In genomic region chr1:54982739-54983138, GRCh38 we compare ENCODE assay signal across 19 cellular contexts. TPM values are rescaled to one million over a fixed set of nuclear protein-coding genes. Genes with fewer than 3 reads are reported as not detected.
A peak's percentile ranks its signal among the peaks of the same experiment; 100 is the strongest.
DNase-seq lines count a peak whose midpoint lies in the region; ATAC-seq, FAIRE-seq and TF ChIP-seq lines count a peak whose summit lies in the region.
"Had no signal": no experiment of that assay in that cellular context is flagged by ENCODE, and none has a peak within 500 bp of the region (broad histone marks: within the 10 kb centered on the region; RNA-seq: fewer than 3 reads in every experiment).

No MANE protein-coding gene starts in this region.

- H3K9me3 ChIP-seq in Caco-2 (no peaks in the 10 kb centered on the region), K562 (replicated peaks; ENCODE audit: control insufficient read depth, insufficient read depth, low read depth, low read length) (no peaks in the 10 kb centered on the region)
- H3K9me3 ChIP-seq: right lobe of liver had no signal

- in situ Hi-C loops in K562 (cut with MboI): no loop called here
- in situ Hi-C loops in brain microvascular endothelial cell (cut with HindIII; ENCODE audit: low pct_ligation_motif_present, low sequenced_read_pairs): no loop called here

- H3K27me3 ChIP-seq in Caco-2 (replicated peaks; ENCODE audit: control insufficient read depth, insufficient read depth, low read length) (no peaks in the 10 kb centered on the region), K562 (ENCODE audit: control insufficient read depth in 2 of 2, insufficient read depth in 2 of 2, low read length in 2 of 2) (peaks cover 29 to 69% of the 10 kb centered on the region in 2 experiments), brain microvascular endothelial cell (replicated peaks) (peaks cover 26% of the 10 kb centered on the region)
- H3K27me3 ChIP-seq: right lobe of liver had no signal

- CTCF ChIA-PET in Caco-2 (lab: Charles Lee): no interaction called here
- CTCF ChIA-PET in K562 (lab: Yijun Ruan, JAX; ENCODE audit: low intra/inter-chr PET ratio): no interaction called here
- CTCF ChIA-PET in GM10248 (lab: Yijun Ruan, JAX): interaction anchor here (24.6 kb wide), 1 partner anchor 37 kb away, joined by 609 read pairs; no protein-coding TSS in a partner anchor

- H3K4me1 ChIP-seq in Caco-2: no peaks in the 10 kb centered on the region
- H3K4me1 ChIP-seq in K562 (replicated peaks in 1 of 2; ENCODE audit: control insufficient read depth in 2 of 2, insufficient read depth in 2 of 2, low read length in 2 of 2): peaks cover 0 to 14% of the 10 kb centered on the region in 2 experiments; a peak in 2 of 5 replicates

- no peak overlapping the region for H3K4me2 ChIP-seq in K562 (ENCODE audit: insufficient read depth, low read length)

- POLR2A ChIA-PET in Caco-2 (lab: Charles Lee) (no interaction called here), K562 (lab: Yijun Ruan, JAX) (interaction anchor here (0.6 kb wide), 1 partner anchor 25 kb away, joined by 3 read pairs; no protein-coding TSS in a partner anchor), GM10248 (lab: Yijun Ruan, JAX) (no interaction called here)

- BruUV-seq in Caco-2 (replicated peaks; lab: Mats Ljungman, UMichigan): no TSS peak
- BruUV-seq in K562 (replicated peaks; lab: Mats Ljungman, UMichigan): no TSS peak

- peaks cover 5% of the 10 kb centered on the region; the same call in 1 of the 2 replicates for H4K20me1 ChIP-seq in K562 (replicated peaks; ENCODE audit: control insufficient read depth, insufficient read depth, low read length)

- intact Hi-C loops in Caco-2 (cut with micrococcal nuclease; ENCODE audit: unreplicated experiment): no loop called here
- intact Hi-C loops in K562 (cut with micrococcal nuclease): no loop called here

- TF ChIP-seq POLR2A in K562 (conservative IDR thresholded peaks at IDR 0.05): no peak

- H3K79me2 ChIP-seq in K562 (ENCODE audit: control insufficient read depth, insufficient read depth, low read length): no peaks in the 10 kb centered on the region

- DNase-seq in Caco-2 (no peak), NAMALWA (ENCODE audit: low spot score) (peak; percentile 45), NCI-H345 (lab: John Stamatoyannopoulos, UW) (peak; percentile 92), K562 (ENCODE audit: extremely low read depth in 1 of 4, low spot score in 3 of 4) (peak in 1 of 4 experiments; percentile 33), GM10248 (ENCODE audit: extremely low spot score) (no peak), brain microvascular endothelial cell (no peak)
- DNase-seq: activated CD4-positive, alpha-beta T cell treated with anti-CD3 and anti-CD28 coated beads, Interleukin-2, amount 50 U/mL, for 1 hour; GF-D8; HCEC 1CT; stimulated activated naive B cell treated with anti-CD40 and anti-IgM and Interleukin-4, amounts not matched to agents 10 μg/mL and 1 μg/mL and 100 μg/mL, for 72 hours; T-helper 17 cell had no signal

- peak; percentile 5 to 6 for TF ChIP-seq CTCF in Caco-2 (IDR thresholded peaks at IDR 0.05; ENCODE audit: insufficient read depth in 1 of 2, low read depth in 1 of 2, low read length in 1 of 2, severe bottlenecking in 1 of 2, unreplicated experiment in 1 of 2)
- peak; percentile 26 to 69 (median 33); a peak in 5 of 6 replicates for TF ChIP-seq CTCF in K562 (IDR thresholded peaks at IDR 0.05 in 2 of 3, conservative IDR thresholded peaks at IDR 0.05 in 1 of 3; ENCODE audit: insufficient read depth in 2 of 3, low read depth in 1 of 3, low read length in 3 of 3)
- TF ChIP-seq CTCF in GM10248 (IDR thresholded peaks at IDR 0.05; ENCODE audit: control extremely low read depth, extremely low read depth, low read depth, missing control alignments): no peak
- no peak for TF ChIP-seq CTCF in brain microvascular endothelial cell (IDR thresholded peaks at IDR 0.05; ENCODE audit: low read depth, low read length, missing control alignments)

- no peak for FAIRE-seq in K562 (lab: Jason Lieb, UNC)

- H3K9me1 ChIP-seq in K562 (ENCODE audit: control insufficient read depth, insufficient read depth, low read length): no peaks in the 10 kb centered on the region

- H2AFZ ChIP-seq in K562 (ENCODE audit: low read depth, low read length): no peak overlapping the region

- no peaks in the 10 kb centered on the region for H3K36me3 Mint-ChIP-seq in Caco-2 (ENCODE audit: insufficient read depth, unreplicated experiment)
- H3K36me3 Mint-ChIP-seq: stimulated activated naive B cell treated with anti-CD40 and anti-IgM and Interleukin-4, amounts not matched to agents 10 μg/mL and 1 μg/mL and 100 μg/mL, for 72 hours had no signal

- no peak for TF ChIP-seq RAD21 in K562 (CRISPR knock-in tag; conservative IDR thresholded peaks at IDR 0.05 in 1 of 2, IDR thresholded peaks at IDR 0.05 in 1 of 2)

- no peak overlapping the region for H3K4me3 Mint-ChIP-seq in Caco-2 (ENCODE audit: unreplicated experiment)
- H3K4me3 Mint-ChIP-seq: nephron; stimulated activated naive B cell treated with anti-CD40 and anti-IgM and Interleukin-4, amounts not matched to agents 10 μg/mL and 1 μg/mL and 100 μg/mL, for 72 hours; T-helper 17 cell had no signal

- H3K4me3 ChIP-seq in Caco-2 (ENCODE audit: low read depth, low read length): no peak overlapping the region
- no peak overlapping the region for H3K4me3 ChIP-seq in K562
- H3K4me3 ChIP-seq in brain microvascular endothelial cell (ENCODE audit: low read depth, low read length): no peak overlapping the region
- H3K4me3 ChIP-seq: right lobe of liver had no signal

- H3K27ac ChIP-seq in K562 (ENCODE audit: extremely low read depth, low read depth, low read length) (no peak overlapping the region), brain microvascular endothelial cell (no peak overlapping the region)
- H3K27ac ChIP-seq: right lobe of liver had no signal

- peaks cover 5% of the 10 kb centered on the region for H3K4me1 Mint-ChIP-seq in Caco-2 (ENCODE audit: low read depth, unreplicated experiment)
- H3K4me1 Mint-ChIP-seq: stimulated activated naive B cell treated with anti-CD40 and anti-IgM and Interleukin-4, amounts not matched to agents 10 μg/mL and 1 μg/mL and 100 μg/mL, for 72 hours had no signal

- H3K36me3 ChIP-seq in Caco-2 (ENCODE audit: control insufficient read depth, insufficient read depth, low read length): no peaks in the 10 kb centered on the region
- H3K36me3 ChIP-seq in K562 (ENCODE audit: control insufficient read depth, insufficient read depth, low read length): no peaks in the 10 kb centered on the region
- no peaks in the 10 kb centered on the region for H3K36me3 ChIP-seq in brain microvascular endothelial cell (replicated peaks)
- H3K36me3 ChIP-seq: right lobe of liver had no signal

- peak; percentile 53 for ATAC-seq in K562
- no peak for ATAC-seq in GM21360 (IDR thresholded peaks at IDR 0.05; ENCODE audit: unreplicated experiment)
- ATAC-seq in HG03354 (IDR thresholded peaks at IDR 0.05; ENCODE audit: poor library complexity, severe bottlenecking, unreplicated experiment): no peak
- ATAC-seq: Panc1, right lobe of liver, T-helper 17 cell had no signal

- no peak overlapping the region for H3K9ac ChIP-seq in K562 (ENCODE audit: insufficient read depth in 1 of 2, low read depth in 2 of 2, low read length in 2 of 2)

- H3K27me3 Mint-ChIP-seq in Caco-2 (ENCODE audit: insufficient read depth, unreplicated experiment): no peaks in the 10 kb centered on the region

- TF ChIP-seq EP300 in K562 (IDR thresholded peaks at IDR 0.05; ENCODE audit: low read length): no peak

- no peak overlapping the region for H3K27ac Mint-ChIP-seq in Caco-2 (ENCODE audit: unreplicated experiment)
- H3K27ac Mint-ChIP-seq: activated T-helper 2 cell treated with anti-CD3 and anti-CD28 coated beads, Interferon-gamma antibody, Interleukin-2, Interleukin-4, amounts not matched to agents 10 μg/mL and 5 μg/mL and 100 μg/mL, durations not matched to agents 14 hours and 24 hours and 36 hours; stimulated activated naive B cell treated with anti-CD40 and anti-IgM and Interleukin-4, amounts not matched to agents 10 μg/mL and 1 μg/mL and 100 μg/mL, for 72 hours; T-helper 17 cell had no signal

- no peaks in the 10 kb centered on the region for H3K9me3 Mint-ChIP-seq in Caco-2 (ENCODE audit: unreplicated experiment)
- H3K9me3 Mint-ChIP-seq: activated T-helper 2 cell treated with anti-CD3 and anti-CD28 coated beads, Interferon-gamma antibody, Interleukin-2, Interleukin-4, amounts not matched to agents 10 μg/mL and 5 μg/mL and 100 μg/mL, durations not matched to agents 14 hours and 24 hours and 36 hours; nephron; stimulated activated naive B cell treated with anti-CD40 and anti-IgM and Interleukin-4, amounts not matched to agents 10 μg/mL and 1 μg/mL and 100 μg/mL, for 72 hours had no signal

RNA-seq across cellular contexts. Expression of gene TMEM61, which starts 2.3 kb away (rescaled TPM):
- total RNA-seq in Caco-2 (2022) (0.30 TPM in 1 of 2 replicates, not detected in the other), K562 (2014; rRNA removed) (not detected in 2 replicates), K562 (2014; rRNA removed; fragmentation: Illumina TruSeq; extraction: Trizol) (not detected in 2 replicates), K562 (2015; rRNA removed; fragmentation: Illumina TruSeq; extraction: Trizol) (not detected in 2 replicates), K562 (2021) (not detected in 2 replicates)
- not detected in 2 replicates for total RNA-seq in K562 (2011; cell fraction: chromatin; rRNA removed; ENCODE audit: low replicate concordance)
- not detected in 2 replicates for total RNA-seq in K562 (2011; cell fraction: nucleolus; rRNA removed)
- not detected in 2 replicates for total RNA-seq in K562 (2011; cell fraction: nucleoplasm; rRNA removed)
- polyA plus RNA-seq in K562 (2011; rRNA removed) (not detected in 2 replicates), K562 (2014; fragmentation: Illumina TruSeq; extraction: Trizol) (not detected in 2 replicates), K562 (2014; fragmentation: Nextera tagmentation; extraction: Ambion mirVana) (not detected), K562 (2014; rRNA removed) (not detected in 2 replicates)
- not detected in 2 replicates for polyA plus RNA-seq in K562 (2011; cell fraction: cytosol; rRNA removed)
- polyA plus RNA-seq in K562 (2011; cell fraction: nucleus; rRNA removed): not detected in 2 replicates
- not detected in 2 replicates for polyA plus RNA-seq in K562 (2012)
- not detected in 2 replicates for polyA minus RNA-seq in K562 (2011; rRNA and poly(A)+ RNA removed)
- polyA minus RNA-seq in K562 (2011; cell fraction: cytosol; rRNA and poly(A)+ RNA removed): not detected in 2 replicates
- polyA minus RNA-seq in K562 (2011; cell fraction: nucleus; rRNA and poly(A)+ RNA removed): not detected in 2 replicates
- total RNA-seq: T-helper 17 cell had no signal
- polyA plus RNA-seq: BJ had no signal

RNA-seq across cellular contexts. Expression of gene BSND, which starts 16.0 kb away (rescaled TPM):
- not detected in 2 replicates for total RNA-seq in Caco-2 (2022)
- not detected in 2 replicates for total RNA-seq in K562 (2011; cell fraction: chromatin; rRNA removed; ENCODE audit: low replicate concordance)
- total RNA-seq in K562 (2011; cell fraction: nucleolus; rRNA removed): not detected in 2 replicates
- not detected in 2 replicates for total RNA-seq in K562 (2011; cell fraction: nucleoplasm; rRNA removed)
- not detected in 2 replicates for total RNA-seq in K562 (2014; rRNA removed)
- total RNA-seq in K562 (2014; rRNA removed; fragmentation: Illumina TruSeq; extraction: Trizol): not detected in 2 replicates
- total RNA-seq in K562 (2015; rRNA removed; fragmentation: Illumina TruSeq; extraction: Trizol): not detected in 2 replicates
- total RNA-seq in K562 (2021): not detected in 2 replicates
- polyA plus RNA-seq in K562 (2011; rRNA removed): not detected in 2 replicates
- 0.01 TPM in 1 of 2 replicates, not detected in the other for polyA plus RNA-seq in K562 (2011; cell fraction: cytosol; rRNA removed)
- not detected in 2 replicates for polyA plus RNA-seq in K562 (2011; cell fraction: nucleus; rRNA removed)
- polyA plus RNA-seq in K562 (2012): 0.01 TPM in 1 of 2 replicates, not detected in the other
- not detected in 2 replicates for polyA plus RNA-seq in K562 (2014; fragmentation: Illumina TruSeq; extraction: Trizol)
- polyA plus RNA-seq in K562 (2014; fragmentation: Nextera tagmentation; extraction: Ambion mirVana): not detected
- not detected in 2 replicates for polyA plus RNA-seq in K562 (2014; rRNA removed)
- not detected in 2 replicates for polyA minus RNA-seq in K562 (2011; rRNA and poly(A)+ RNA removed)
- polyA minus RNA-seq in K562 (2011; cell fraction: cytosol; rRNA and poly(A)+ RNA removed): not detected in 2 replicates
- not detected in 2 replicates for polyA minus RNA-seq in K562 (2011; cell fraction: nucleus; rRNA and poly(A)+ RNA removed)
- total RNA-seq: activated T-helper 2 cell treated with anti-CD3 and anti-CD28 coated beads, Interferon-gamma antibody, Interleukin-2, Interleukin-4, amounts not matched to agents 10 μg/mL and 5 μg/mL and 100 μg/mL, durations not matched to agents 14 hours and 24 hours and 36 hours; lower leg skin; right lobe of liver had no signal
- polyA plus RNA-seq: BJ had no signal

RNA-seq across cellular contexts. Expression of gene PCSK9, which starts 56.6 kb away (rescaled TPM):
- 29.4 and 31.2 TPM in 2 replicates for total RNA-seq in Caco-2 (2022)
- 22.6 and 51.1 TPM in 2 replicates for total RNA-seq in K562 (2011; cell fraction: chromatin; rRNA removed; ENCODE audit: low replicate concordance)
- total RNA-seq in K562 (2011; cell fraction: nucleolus; rRNA removed): 61.6 and 67.9 TPM in 2 replicates
- 42.1 and 42.2 TPM in 2 replicates for total RNA-seq in K562 (2011; cell fraction: nucleoplasm; rRNA removed)
- total RNA-seq in K562 (2014; rRNA removed): 46.0 and 70.3 TPM in 2 replicates
- 6.6 and 10.2 TPM in 2 replicates for total RNA-seq in K562 (2014; rRNA removed; fragmentation: Illumina TruSeq; extraction: Trizol)
- total RNA-seq in K562 (2015; rRNA removed; fragmentation: Illumina TruSeq; extraction: Trizol): 24.7 and 26.1 TPM in 2 replicates
- 58.6 and 66.9 TPM in 2 replicates for total RNA-seq in K562 (2021)
- polyA plus RNA-seq in K562 (2011; rRNA removed): 11.2 and 55.2 TPM in 2 replicates
- polyA plus RNA-seq in K562 (2011; cell fraction: cytosol; rRNA removed): 21.6 and 35.4 TPM in 2 replicates
- 69.1 and 116 TPM in 2 replicates for polyA plus RNA-seq in K562 (2011; cell fraction: nucleus; rRNA removed)
- polyA plus RNA-seq in K562 (2012): 80.4 and 94.8 TPM in 2 replicates
- polyA plus RNA-seq in K562 (2014; fragmentation: Illumina TruSeq; extraction: Trizol): 25.7 and 32.4 TPM in 2 replicates
- polyA plus RNA-seq in K562 (2014; fragmentation: Nextera tagmentation; extraction: Ambion mirVana): 1 to 10 TPM; 3.2 to 4.3 TPM
- 37.9 and 43.9 TPM in 2 replicates for polyA plus RNA-seq in K562 (2014; rRNA removed)
- polyA minus RNA-seq in K562 (2011; rRNA and poly(A)+ RNA removed): 7.4 and 16.4 TPM in 2 replicates
- polyA minus RNA-seq in K562 (2011; cell fraction: cytosol; rRNA and poly(A)+ RNA removed): 12.9 and 44.1 TPM in 2 replicates
- polyA minus RNA-seq in K562 (2011; cell fraction: nucleus; rRNA and poly(A)+ RNA removed): 17.9 and 38.1 TPM in 2 replicates
- total RNA-seq: T-helper 17 cell had no signal

Comparison
In these comparisons a context has a peak if more than half of its experiments do, and no peak if none do; other contexts are left out.
1. DNase-seq: peak in NAMALWA (single experiment) and NCI-H345 (single experiment); none in Caco-2 (0 of 2), GM10248 (single experiment) and brain microvascular endothelial cell (single experiment).
2. CTCF ChIP-seq: peak in Caco-2 (2 of 2) and K562 (3 of 3); none in GM10248 (single experiment) and brain microvascular endothelial cell (single experiment).